ENCODE assay signal across 1 cellular context in genomic region chr1:177650947-177651346, GRCh38.
TF ChIP-seq lines count a peak whose summit lies in the region.

No MANE protein-coding gene starts in this region.

TF ChIP-seq in SK-N-SH treated with all-trans-retinoic acid at 6 μM for 48 hours, 23 proteins besides CTCF, POLR2A, EP300 and RAD21 (continued from another document):
- TF ChIP-seq PATZ1 (CRISPR knock-in tag; IDR thresholded peaks at IDR 0.05; ENCODE audit: borderline replicate concordance) = no peak
- TF ChIP-seq CREB5 (CRISPR knock-in tag; IDR thresholded peaks at IDR 0.05; ENCODE audit: low read depth) = no peak
